15 cellular contexts compared by ENCODE assay signal in genomic region chr1:148386617-148387016, GRCh38.
DNase-seq lines count a peak whose midpoint lies in the region; ATAC-seq and TF ChIP-seq lines count a peak whose summit lies in the region.
"Had no signal": no experiment of that assay in that cellular context is flagged by ENCODE, and none has a peak within 500 bp of the region (broad histone marks: within the 10 kb centered on the region; RNA-seq: fewer than 3 reads in every experiment).

No MANE protein-coding gene starts in this region.

- no peak overlapping the region for H3K4me2 ChIP-seq in IMR-90 (ENCODE audit: low read depth, low read length)

- WGBS in IMR-90 (ENCODE audit: extremely low coverage in 2 of 2, insufficient read length in 1 of 2), 2 experiments: 100% methylated on average over 1 of the region's 1 CpG; no CpG with 5 or more reads in 1 of the 2 experiments

- ATAC-seq in IMR-90 (ENCODE audit: low read depth): no peak
- ATAC-seq in HG03095 (IDR thresholded peaks at IDR 0.05; ENCODE audit: unreplicated experiment): no peak

- CTCF ChIA-PET in activated naive CD4-positive, alpha-beta T cell treated with anti-CD3 and anti-CD28 coated beads, Interleukin-2, amount 10 ng/mL, durations not matched to agents 7 days and 5 days (lab: Charles Lee): no interaction called here
- CTCF ChIA-PET in IMR-90 (lab: Yijun Ruan, JAX): no interaction called here

- no peak overlapping the region for H3K4ac ChIP-seq in IMR-90 (ENCODE audit: low read depth, low read length)

- H4K8ac ChIP-seq in IMR-90 (ENCODE audit: low read depth in 2 of 2, low read length in 2 of 2): no peak overlapping the region

- H3K4me1 Mint-ChIP-seq in activated naive CD4-positive, alpha-beta T cell treated with anti-CD3 and anti-CD28 coated beads, Interleukin-2, amount 10 ng/mL, durations not matched to agents 7 days and 5 days: peaks cover 51% of the 10 kb centered on the region
- H3K4me1 Mint-ChIP-seq in type B pancreatic cell (ENCODE audit: unreplicated experiment) (peaks cover 9% of the 10 kb centered on the region), mesothelial cell of epicardium (peaks cover 15% of the 10 kb centered on the region)

- no peak overlapping the region for H3K18ac ChIP-seq in IMR-90 (ENCODE audit: low read depth, low read length)

- H3K4me1 ChIP-seq in IMR-90 (ENCODE audit: control insufficient read depth, insufficient read depth, low read length): no peaks in the 10 kb centered on the region
- H3K4me1 ChIP-seq: BE2C had no signal

- H3K4me3 Mint-ChIP-seq in activated naive CD4-positive, alpha-beta T cell treated with anti-CD3 and anti-CD28 coated beads, Interleukin-2, amount 10 ng/mL, durations not matched to agents 7 days and 5 days: no peak overlapping the region
- H3K4me3 Mint-ChIP-seq in type B pancreatic cell: peak overlapping the region; percentile 21
- no peak overlapping the region for H3K4me3 Mint-ChIP-seq in mesothelial cell of epicardium

- intact Hi-C loops in IMR-90 (cut with micrococcal nuclease): no loop called here

- H4K91ac ChIP-seq in IMR-90 (ENCODE audit: insufficient read depth, low read depth, low read length): no peak overlapping the region

- TF ChIP-seq RAD21 in IMR-90 (IDR thresholded peaks at IDR 0.05; ENCODE audit: low read length): no peak

- H4K20me1 ChIP-seq in IMR-90 (ENCODE audit: insufficient read depth, low read length): no peaks in the 10 kb centered on the region

- H2BK5ac ChIP-seq in IMR-90 (ENCODE audit: low read depth, low read length, poor library complexity, severe bottlenecking): no peak overlapping the region

- peak overlapping the region; percentile 21 for H3K27ac Mint-ChIP-seq in activated naive CD4-positive, alpha-beta T cell treated with anti-CD3 and anti-CD28 coated beads, Interleukin-2, amount 10 ng/mL, durations not matched to agents 7 days and 5 days
- H3K27ac Mint-ChIP-seq in type B pancreatic cell (no peak overlapping the region), mesothelial cell of epicardium (no peak overlapping the region)

- no peak overlapping the region for H2AFZ ChIP-seq in IMR-90 (replicated peaks; ENCODE audit: low read length, poor library complexity)

- TF ChIP-seq CTCF in IMR-90 (conservative IDR thresholded peaks at IDR 0.05; ENCODE audit: low read depth, low read length): no peak
- TF ChIP-seq CTCF in choroid plexus epithelial cell (conservative IDR thresholded peaks at IDR 0.05; ENCODE audit: low read depth, low read length): no peak
- no peak for TF ChIP-seq CTCF in type B pancreatic cell (conservative IDR thresholded peaks at IDR 0.05)
- no peak for TF ChIP-seq CTCF in mesothelial cell of epicardium (IDR thresholded peaks at IDR 0.05; ENCODE audit: unreplicated experiment)

- BruUV-seq in IMR-90 (replicated peaks; lab: Mats Ljungman, UMichigan): no TSS peak

- H3K36me3 ChIP-seq in IMR-90 (ENCODE audit: control insufficient read depth, insufficient read depth, low read length): no peaks in the 10 kb centered on the region; the same call in 1 of the 2 replicates
- H3K36me3 ChIP-seq: BE2C had no signal

- H2AK9ac ChIP-seq in IMR-90 (replicated peaks; ENCODE audit: low read depth, low read length, poor library complexity): no peak overlapping the region

- peaks cover 3% of the 10 kb centered on the region for H3K27me3 Mint-ChIP-seq in activated naive CD4-positive, alpha-beta T cell treated with anti-CD3 and anti-CD28 coated beads, Interleukin-2, amount 10 ng/mL, durations not matched to agents 7 days and 5 days
- peaks cover 4% of the 10 kb centered on the region for H3K27me3 Mint-ChIP-seq in type B pancreatic cell
- peaks cover 6% of the 10 kb centered on the region for H3K27me3 Mint-ChIP-seq in mesothelial cell of epicardium (ENCODE audit: low read depth)

- no peak overlapping the region for H2AK5ac ChIP-seq in IMR-90 (ENCODE audit: low read depth, low read length)

- TF ChIP-seq POLR2A in IMR-90 (IDR thresholded peaks at IDR 0.05; ENCODE audit: low read depth, low read length): no peak

- POLR2A ChIA-PET in IMR-90 (lab: Charles Lee; ENCODE audit: unreplicated experiment): no interaction called here

- H3K9ac ChIP-seq in IMR-90 (ENCODE audit: low read depth, low read length): no peak overlapping the region

- H3K9me3 Mint-ChIP-seq in activated naive CD4-positive, alpha-beta T cell treated with anti-CD3 and anti-CD28 coated beads, Interleukin-2, amount 10 ng/mL, durations not matched to agents 7 days and 5 days: peaks cover 1% of the 10 kb centered on the region
- H3K9me3 Mint-ChIP-seq in type B pancreatic cell (peaks cover 5% of the 10 kb centered on the region), mesothelial cell of epicardium (no peaks in the 10 kb centered on the region)

- H3K56ac ChIP-seq in IMR-90 (ENCODE audit: extremely low read depth, insufficient read depth, low read length): no peak overlapping the region

- dilution Hi-C loops in IMR-90 (cut with HindIII; ENCODE audit: low sequenced_read_pairs, unreplicated experiment): no loop called here

- H2BK15ac ChIP-seq in IMR-90 (ENCODE audit: low read depth, low read length): no peak overlapping the region

- H2BK20ac ChIP-seq in IMR-90 (ENCODE audit: low read depth, low read length): no peak overlapping the region

- no peak overlapping the region for H3K27ac ChIP-seq in IMR-90 (ENCODE audit: insufficient read depth, low read length)
- H3K27ac ChIP-seq: HL-60 had no signal

- no peaks in the 10 kb centered on the region for H3K9me3 ChIP-seq in IMR-90 (ENCODE audit: control insufficient read depth, insufficient read depth, low read length)
- H3K9me3 ChIP-seq: BE2C had no signal

- no peaks in the 10 kb centered on the region for H3K9me1 ChIP-seq in IMR-90 (ENCODE audit: insufficient read depth, low read length)

- no peak overlapping the region for H4K5ac ChIP-seq in IMR-90 (ENCODE audit: low read depth, low read length)

- no peak for DNase-seq in activated naive CD4-positive, alpha-beta T cell treated with anti-CD3 and anti-CD28 coated beads, Interleukin-2, amount 10 ng/mL, durations not matched to agents 7 days and 5 days
- DNase-seq in activated naive CD4-positive, alpha-beta T cell (lab: John Stamatoyannopoulos, UW): no peak
- no peak for DNase-seq in IMR-90
- DNase-seq in choroid plexus epithelial cell (ENCODE audit: low read depth): peak; percentile 59
- DNase-seq in type B pancreatic cell (ENCODE audit: extremely low spot score, unreplicated experiment): no peak
- no peak for DNase-seq in mesothelial cell of epicardium (ENCODE audit: low spot score in 2 of 2, unreplicated experiment in 2 of 2)
- DNase-seq: BE2C, DMS153, EL, GOT3, NCI-H187 treated with DMSO at 0.1 percent for 48 hours, NCI-H2171, NCI-H774 had no signal

- in situ Hi-C loops in IMR-90 (cut with MboI; ENCODE audit: low sequenced_read_pairs): no loop called here

- no peak overlapping the region for H2BK120ac ChIP-seq in IMR-90 (ENCODE audit: low read depth, low read length)

- no peak overlapping the region for H3K14ac ChIP-seq in IMR-90 (replicated peaks; ENCODE audit: low read depth, low read length)

- no peaks in the 10 kb centered on the region; the same call in 1 of the 2 replicates for H3K27me3 ChIP-seq in IMR-90 (ENCODE audit: control insufficient read depth, insufficient read depth, low read length)
- H3K27me3 ChIP-seq: BE2C had no signal

- H3K23ac ChIP-seq in IMR-90 (ENCODE audit: low read depth, low read length): no peak overlapping the region

- peaks cover 4% of the 10 kb centered on the region for H3K36me3 Mint-ChIP-seq in activated naive CD4-positive, alpha-beta T cell treated with anti-CD3 and anti-CD28 coated beads, Interleukin-2, amount 10 ng/mL, durations not matched to agents 7 days and 5 days
- H3K36me3 Mint-ChIP-seq in type B pancreatic cell (peaks cover 4% of the 10 kb centered on the region), mesothelial cell of epicardium (no peaks in the 10 kb centered on the region)

- H3K79me1 ChIP-seq in IMR-90 (ENCODE audit: low read depth in 1 of 2, low read length in 2 of 2): 0 out of 4 replicates have a peak, but pooled peaks cover 0 to 3% of the 10 kb centered on the region in 2 experiments

- H3K4me3 ChIP-seq in IMR-90 (ENCODE audit: insufficient read depth, low read depth, low read length) (no peak overlapping the region), choroid plexus epithelial cell (ENCODE audit: low read depth, low read length) (no peak overlapping the region)

TF ChIP-seq in IMR-90, 13 proteins besides CTCF, POLR2A, EP300 and RAD21:
- TF ChIP-seq CEBPB (IDR thresholded peaks at IDR 0.05; ENCODE audit: low read depth, low read length) (peak; percentile 73), CHD1 (IDR thresholded peaks at IDR 0.05; ENCODE audit: low read depth, low read length) (no peak)
